ENCODE assay signal across 17 cellular contexts in genomic region chr6:145755682-145756081, GRCh38. TPM values are rescaled to one million over a fixed set of nuclear protein-coding genes. Genes with fewer than 3 reads are reported as not detected.
DNase-seq lines count a peak whose midpoint lies in the region; ATAC-seq and TF ChIP-seq lines count a peak whose summit lies in the region.
"Had no signal": no experiment of that assay in that cellular context is flagged by ENCODE, and none has a peak within 500 bp of the region (broad histone marks: within the 10 kb centered on the region; RNA-seq: fewer than 3 reads in every experiment).

No MANE protein-coding gene starts in this region.

- H2AFZ ChIP-seq in SK-N-SH (ENCODE audit: low read depth) (peak overlapping the region; percentile 2; the same call in 1 of the 2 replicates), hepatocyte (no peak overlapping the region)

- TF ChIP-seq RAD21 in SK-N-SH (IDR thresholded peaks at IDR 0.05; ENCODE audit: low read length), result no peak

- no peak overlapping the region for H3K4me3 ChIP-seq in SK-N-SH (ENCODE audit: low read depth in 2 of 2, low read length in 1 of 2)
- H3K4me3 ChIP-seq in RWPE2 (ENCODE audit: severe bottlenecking), result no peak overlapping the region
- no peak overlapping the region for H3K4me3 ChIP-seq in hepatocyte
- H3K4me3 ChIP-seq in mucosa of descending colon, result no peak overlapping the region

- H3K9me3 ChIP-seq in SK-N-SH (no peaks in the 10 kb centered on the region), RWPE2 (ENCODE audit: severe bottlenecking) (no peaks in the 10 kb centered on the region), hepatocyte (ENCODE audit: low read depth) (no peaks in the 10 kb centered on the region), mucosa of descending colon (no peaks in the 10 kb centered on the region)

- H3K36me3 ChIP-seq in SK-N-SH (replicated peaks in 1 of 2; ENCODE audit: control insufficient read depth in 1 of 2, insufficient read depth in 2 of 2, low read length in 1 of 2), result no peaks in the 10 kb centered on the region
- no peaks in the 10 kb centered on the region for H3K36me3 ChIP-seq in RWPE2 (ENCODE audit: low read depth)
- H3K36me3 ChIP-seq in hepatocyte (replicated peaks; ENCODE audit: insufficient read depth, low read depth), result no peaks in the 10 kb centered on the region
- H3K36me3 ChIP-seq in mucosa of descending colon (ENCODE audit: low read depth), result no peaks in the 10 kb centered on the region

- intact Hi-C loops in mucosa of descending colon (cut with DNase I, micrococcal nuclease), result no loop called here

- H3K9ac ChIP-seq in SK-N-SH, result no peak overlapping the region

- H3K27me3 ChIP-seq in SK-N-SH (ENCODE audit: insufficient read depth) (no peaks in the 10 kb centered on the region), RWPE2 (ENCODE audit: insufficient read depth, poor library complexity, severe bottlenecking) (no peaks in the 10 kb centered on the region), hepatocyte (no peaks in the 10 kb centered on the region)

- TF ChIP-seq EP300 in SK-N-SH (IDR thresholded peaks at IDR 0.05; ENCODE audit: borderline replicate concordance in 1 of 2, low read depth in 1 of 2, low read length in 1 of 2), result no peak

- DNase-seq in SK-N-SH, result no peak
- no peak for DNase-seq in RWPE2 (ENCODE audit: low spot score)
- no peak for DNase-seq in hepatocyte (ENCODE audit: low spot score)
- DNase-seq in stimulated activated naive CD4-positive, alpha-beta T cell treated with Interleukin-2 at 50 U/mL for 16 hours (lab: John Stamatoyannopoulos, UW), result no peak
- DNase-seq in mucosa of descending colon, result no peak
- no peak for DNase-seq in HK-2 (ENCODE audit: unreplicated experiment)
- no peak for DNase-seq in UCSD-AML1 (lab: John Stamatoyannopoulos, UW; ENCODE audit: unreplicated experiment)
- DNase-seq: CD4-positive, CD25-positive, alpha-beta regulatory T cell; NCI-H1092 treated with DMSO at 0.1 percent for 48 hours; NCI-H2029 treated with DMSO at 0.1 percent for 48 hours; NCI-H510A treated with DMSO at 0.1 percent for 48 hours; NCI-H748 treated with DMSO at 0.1 percent for 48 hours; NK-92 treated with Interleukin-12 subunit alpha and Interleukin-12 subunit beta, amount 100 ng/mL, for 24 hours; SIG-M5 had no signal

- CTCF ChIA-PET in SK-N-SH (lab: Yijun Ruan, JAX), result no interaction called here

- H3K9me2 ChIP-seq in SK-N-SH (no peaks in the 10 kb centered on the region), hepatocyte (replicated peaks; ENCODE audit: insufficient read depth) (no peaks in the 10 kb centered on the region)

- peaks cover 3 to 5% of the 10 kb centered on the region in 2 experiments; a peak in 3 of 4 replicates for H3K4me1 ChIP-seq in SK-N-SH (ENCODE audit: control insufficient read depth in 1 of 2, insufficient read depth in 2 of 2, low read depth in 1 of 2, low read length in 1 of 2)
- H3K4me1 ChIP-seq in RWPE2 (ENCODE audit: insufficient read depth, poor library complexity, severe bottlenecking), result peaks cover 15% of the 10 kb centered on the region
- H3K4me1 ChIP-seq in hepatocyte (ENCODE audit: insufficient read depth), result no peaks in the 10 kb centered on the region
- no peaks in the 10 kb centered on the region for H3K4me1 ChIP-seq in mucosa of descending colon (ENCODE audit: low read depth)

- TF ChIP-seq CTCF in SK-N-SH (IDR thresholded peaks at IDR 0.05) (no peak), RWPE2 (IDR thresholded peaks at IDR 0.05; ENCODE audit: poor library complexity, severe bottlenecking) (no peak), hepatocyte (IDR thresholded peaks at IDR 0.05; ENCODE audit: poor library complexity) (no peak), mucosa of descending colon (IDR thresholded peaks at IDR 0.05) (no peak)

- H3K4me2 ChIP-seq in SK-N-SH (no peak overlapping the region), hepatocyte (no peak overlapping the region)

- H3F3A ChIP-seq in SK-N-SH (replicated peaks; ENCODE audit: insufficient read depth), result peaks cover 3% of the 10 kb centered on the region

- H4K20me1 ChIP-seq in SK-N-SH (ENCODE audit: insufficient read depth) (no peaks in the 10 kb centered on the region), hepatocyte (ENCODE audit: insufficient read depth, poor library complexity, severe bottlenecking) (no peaks in the 10 kb centered on the region)

- peak overlapping the region in 1 of 2 experiments; percentile 62; a peak in 1 of 4 replicates for H3K27ac ChIP-seq in SK-N-SH (ENCODE audit: low read depth in 2 of 2, low read length in 1 of 2)
- H3K27ac ChIP-seq in RWPE2 (ENCODE audit: poor library complexity, severe bottlenecking), result peak overlapping the region; percentile 89
- H3K27ac ChIP-seq in hepatocyte, result peak overlapping the region; percentile 58
- H3K27ac ChIP-seq: 22Rv1, RWPE1 had no signal

- no peaks in the 10 kb centered on the region for H3K79me2 ChIP-seq in SK-N-SH (ENCODE audit: insufficient read depth)
- no peaks in the 10 kb centered on the region for H3K79me2 ChIP-seq in hepatocyte

- ATAC-seq in SK-N-SH treated with all-trans-retinoic acid at 6 μM for 48 hours (no peak), RWPE2 (ENCODE audit: low read depth) (no peak), mucosa of descending colon (no peak)

- POLR2A ChIA-PET in SK-N-SH (lab: Yijun Ruan, JAX), result no interaction called here

TF ChIP-seq in SK-N-SH, 30 proteins besides CTCF, POLR2A, EP300 and RAD21 (continues in another document):
- TF ChIP-seq TAF1 (IDR thresholded peaks at IDR 0.05; ENCODE audit: borderline replicate concordance, low read depth, low read length) (no peak), MEF2A (IDR thresholded peaks at IDR 0.05; ENCODE audit: borderline replicate concordance, low read depth) (no peak), TEAD4 (IDR thresholded peaks at IDR 0.05; ENCODE audit: borderline replicate concordance, insufficient read depth) (no peak), RXRA (IDR thresholded peaks at IDR 0.05; ENCODE audit: borderline replicate concordance, low read depth) (no peak), YY1 (IDR thresholded peaks at IDR 0.05; ENCODE audit: low read depth) (no peak), POLR2AphosphoS5 (IDR thresholded peaks at IDR 0.05; ENCODE audit: low read depth, low read length) (no peak), ZBTB33 (IDR thresholded peaks at IDR 0.05; ENCODE audit: borderline replicate concordance, low read depth) (no peak), FOXJ3 (CRISPR knock-in tag; IDR thresholded peaks at IDR 0.05) (no peak)

TF ChIP-seq in SK-N-SH treated with all-trans-retinoic acid at 6 μM for 48 hours, 23 proteins besides CTCF, POLR2A, EP300 and RAD21:
- no peak for TF ChIP-seq SNAI2 (CRISPR knock-in tag; IDR thresholded peaks at IDR 0.05)
- no peak for TF ChIP-seq ZNF565 (CRISPR knock-in tag; conservative IDR thresholded peaks at IDR 0.05; ENCODE audit: low read depth)
- TF ChIP-seq ZFP30 (CRISPR knock-in tag; IDR thresholded peaks at IDR 0.05), result no peak
- TF ChIP-seq, protein P1, sequence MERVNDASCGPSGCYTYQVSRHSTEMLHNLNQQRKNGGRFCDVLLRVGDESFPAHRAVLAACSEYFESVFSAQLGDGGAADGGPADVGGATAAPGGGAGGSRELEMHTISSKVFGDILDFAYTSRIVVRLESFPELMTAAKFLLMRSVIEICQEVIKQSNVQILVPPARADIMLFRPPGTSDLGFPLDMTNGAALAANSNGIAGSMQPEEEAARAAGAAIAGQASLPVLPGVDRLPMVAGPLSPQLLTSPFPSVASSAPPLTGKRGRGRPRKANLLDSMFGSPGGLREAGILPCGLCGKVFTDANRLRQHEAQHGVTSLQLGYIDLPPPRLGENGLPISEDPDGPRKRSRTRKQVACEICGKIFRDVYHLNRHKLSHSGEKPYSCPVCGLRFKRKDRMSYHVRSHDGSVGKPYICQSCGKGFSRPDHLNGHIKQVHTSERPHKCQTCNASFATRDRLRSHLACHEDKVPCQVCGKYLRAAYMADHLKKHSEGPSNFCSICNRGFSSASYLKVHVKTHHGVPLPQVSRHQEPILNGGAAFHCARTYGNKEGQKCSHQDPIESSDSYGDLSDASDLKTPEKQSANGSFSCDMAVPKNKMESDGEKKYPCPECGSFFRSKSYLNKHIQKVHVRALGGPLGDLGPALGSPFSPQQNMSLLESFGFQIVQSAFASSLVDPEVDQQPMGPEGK (CRISPR knock-in tag; IDR thresholded peaks at IDR 0.05; ENCODE audit: borderline replicate concordance), result no peak
- no peak for TF ChIP-seq CSDC2 (CRISPR knock-in tag; IDR thresholded peaks at IDR 0.05)
- TF ChIP-seq PPARA (CRISPR knock-in tag; IDR thresholded peaks at IDR 0.05; ENCODE audit: borderline replicate concordance), result no peak

RNA-seq across cellular contexts. Expression of gene EPM2A, which starts 20.4 kb away (rescaled TPM):
- polyA plus RNA-seq in SK-N-SH (2012; rRNA removed) (2.7 and 3.9 TPM in 2 replicates), hepatocyte (6.9 and 7.2 TPM in 2 replicates)
- 2.4 and 3.1 TPM in 2 replicates for polyA plus RNA-seq in SK-N-SH (2012; cell fraction: cytosol; rRNA removed)
- 3.0 and 4.8 TPM in 2 replicates for polyA plus RNA-seq in SK-N-SH (2012; cell fraction: nucleus; rRNA removed)
- total RNA-seq in hepatocyte (6.4 and 9.3 TPM in 2 replicates), mucosa of descending colon (10 to 100 TPM in 1 of 3 donors, 1 to 10 TPM in 2; 4.7 to 52.4 (median 5.3) TPM)

RNA-seq across cellular contexts. Expression of gene FBXO30, which starts 58.9 kb away (rescaled TPM):
- polyA plus RNA-seq in SK-N-SH (2012; rRNA removed), result 1.7 and 2.4 TPM in 2 replicates
- 2.8 and 3.1 TPM in 2 replicates for polyA plus RNA-seq in SK-N-SH (2012; cell fraction: cytosol; rRNA removed)
- 1.2 and 3.2 TPM in 2 replicates for polyA plus RNA-seq in SK-N-SH (2012; cell fraction: nucleus; rRNA removed)
- total RNA-seq in hepatocyte, result 9.0 and 9.1 TPM in 2 replicates
- polyA plus RNA-seq in hepatocyte, result 2.0 and 2.8 TPM in 2 replicates
- total RNA-seq in mucosa of descending colon, result 10 to 100 TPM in 1 of 3 donors, 1 to 10 TPM in 2; 6.3 to 34.7 (median 7.1) TPM
